ENCODE assay signal across 1 cellular context in genomic region chr19:3557461-3558248, GRCh38.
TF ChIP-seq lines count a peak whose summit lies in the region.

Gene MFSD12 (minus strand): TSS chr19:3557586. CDS start chr19:3557403, 183 bp downstream.

TF ChIP-seq in GM12878, 131 proteins besides CTCF, POLR2A, EP300 and RAD21 (continued from another document and continues in another):
- TF ChIP-seq NKRF (conservative IDR thresholded peaks at IDR 0.05) (no peak), FOXM1 (IDR thresholded peaks at IDR 0.05; ENCODE audit: low read depth, low read length) (no peak), MEF2B (IDR thresholded peaks at IDR 0.05; ENCODE audit: partially characterized antibody, poor library complexity, severe bottlenecking) (no peak), PKNOX1 (IDR thresholded peaks at IDR 0.05) (no peak), NFIC (IDR thresholded peaks at IDR 0.05; ENCODE audit: low read depth, low read length) (no peak), SIX5 (IDR thresholded peaks at IDR 0.05; ENCODE audit: low read depth, low read length, severe bottlenecking) (no peak), E4F1 (IDR thresholded peaks at IDR 0.05; ENCODE audit: borderline replicate concordance, partially characterized antibody) (peak; percentile 92), CHD1 (IDR thresholded peaks at IDR 0.05; ENCODE audit: low read depth, low read length) (no peak), NR2C2 (IDR thresholded peaks at IDR 0.05; ENCODE audit: borderline replicate concordance, control insufficient read depth, insufficient read length, low read depth) (no peak), ZNF207 (IDR thresholded peaks at IDR 0.05; ENCODE audit: borderline replicate concordance) (no peak), BRCA1 (IDR thresholded peaks at IDR 0.05; ENCODE audit: low read depth, low read length) (no peak), TARDBP (IDR thresholded peaks at IDR 0.05; ENCODE audit: borderline replicate concordance) (no peak), PAX8 (IDR thresholded peaks at IDR 0.05) (no peak), PML (IDR thresholded peaks at IDR 0.05; ENCODE audit: low read length) (no peak), KAT2A (conservative IDR thresholded peaks at IDR 0.05; ENCODE audit: control insufficient read depth, low read depth, low read length) (no peak), TBL1XR1 (IDR thresholded peaks at IDR 0.05; ENCODE audit: low read depth, low read length) (no peak), BCL11A (IDR thresholded peaks at IDR 0.05; ENCODE audit: low read depth, low read length) (no peak), HCFC1 (IDR thresholded peaks at IDR 0.05; ENCODE audit: low read length) (no peak; the same call in 1 of the 2 replicates), ATF7 (IDR thresholded peaks at IDR 0.05; ENCODE audit: low read depth) (no peak; the same call in 1 of the 2 replicates), RUNX3 (IDR thresholded peaks at IDR 0.05; ENCODE audit: low read length) (peak; percentile 60), ZBTB4 (CRISPR knock-in tag; IDR thresholded peaks at IDR 0.05) (no peak), NFXL1 (IDR thresholded peaks at IDR 0.05; ENCODE audit: borderline replicate concordance) (no peak), SRF (IDR thresholded peaks at IDR 0.05; ENCODE audit: low read depth in 2 of 2, low read length in 2 of 2) (no peak), SMC3 (IDR thresholded peaks at IDR 0.05; ENCODE audit: borderline replicate concordance, low read length) (no peak), ZZZ3 (IDR thresholded peaks at IDR 0.05; ENCODE audit: control insufficient read depth, insufficient read length, low read depth) (no peak)
- TF ChIP-seq, protein P1, sequence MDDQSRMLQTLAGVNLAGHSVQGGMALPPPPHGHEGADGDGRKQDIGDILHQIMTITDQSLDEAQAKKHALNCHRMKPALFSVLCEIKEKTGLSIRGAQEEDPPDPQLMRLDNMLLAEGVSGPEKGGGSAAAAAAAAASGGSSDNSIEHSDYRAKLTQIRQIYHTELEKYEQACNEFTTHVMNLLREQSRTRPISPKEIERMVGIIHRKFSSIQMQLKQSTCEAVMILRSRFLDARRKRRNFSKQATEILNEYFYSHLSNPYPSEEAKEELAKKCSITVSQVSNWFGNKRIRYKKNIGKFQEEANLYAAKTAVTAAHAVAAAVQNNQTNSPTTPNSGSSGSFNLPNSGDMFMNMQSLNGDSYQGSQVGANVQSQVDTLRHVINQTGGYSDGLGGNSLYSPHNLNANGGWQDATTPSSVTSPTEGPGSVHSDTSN (IDR thresholded peaks at IDR 0.05; ENCODE audit: insufficient replicate concordance, low read depth, low read length): no peak
- TF ChIP-seq, protein P2, sequence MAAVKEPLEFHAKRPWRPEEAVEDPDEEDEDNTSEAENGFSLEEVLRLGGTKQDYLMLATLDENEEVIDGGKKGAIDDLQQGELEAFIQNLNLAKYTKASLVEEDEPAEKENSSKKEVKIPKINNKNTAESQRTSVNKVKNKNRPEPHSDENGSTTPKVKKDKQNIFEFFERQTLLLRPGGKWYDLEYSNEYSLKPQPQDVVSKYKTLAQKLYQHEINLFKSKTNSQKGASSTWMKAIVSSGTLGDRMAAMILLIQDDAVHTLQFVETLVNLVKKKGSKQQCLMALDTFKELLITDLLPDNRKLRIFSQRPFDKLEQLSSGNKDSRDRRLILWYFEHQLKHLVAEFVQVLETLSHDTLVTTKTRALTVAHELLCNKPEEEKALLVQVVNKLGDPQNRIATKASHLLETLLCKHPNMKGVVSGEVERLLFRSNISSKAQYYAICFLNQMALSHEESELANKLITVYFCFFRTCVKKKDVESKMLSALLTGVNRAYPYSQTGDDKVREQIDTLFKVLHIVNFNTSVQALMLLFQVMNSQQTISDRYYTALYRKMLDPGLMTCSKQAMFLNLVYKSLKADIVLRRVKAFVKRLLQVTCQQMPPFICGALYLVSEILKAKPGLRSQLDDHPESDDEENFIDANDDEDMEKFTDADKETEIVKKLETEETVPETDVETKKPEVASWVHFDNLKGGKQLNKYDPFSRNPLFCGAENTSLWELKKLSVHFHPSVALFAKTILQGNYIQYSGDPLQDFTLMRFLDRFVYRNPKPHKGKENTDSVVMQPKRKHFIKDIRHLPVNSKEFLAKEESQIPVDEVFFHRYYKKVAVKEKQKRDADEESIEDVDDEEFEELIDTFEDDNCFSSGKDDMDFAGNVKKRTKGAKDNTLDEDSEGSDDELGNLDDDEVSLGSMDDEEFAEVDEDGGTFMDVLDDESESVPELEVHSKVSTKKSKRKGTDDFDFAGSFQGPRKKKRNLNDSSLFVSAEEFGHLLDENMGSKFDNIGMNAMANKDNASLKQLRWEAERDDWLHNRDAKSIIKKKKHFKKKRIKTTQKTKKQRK (IDR thresholded peaks at IDR 0.05; ENCODE audit: low read depth, low read length): peak; percentile 15; the same call in 1 of the 2 replicates
- TF ChIP-seq, protein P3, sequence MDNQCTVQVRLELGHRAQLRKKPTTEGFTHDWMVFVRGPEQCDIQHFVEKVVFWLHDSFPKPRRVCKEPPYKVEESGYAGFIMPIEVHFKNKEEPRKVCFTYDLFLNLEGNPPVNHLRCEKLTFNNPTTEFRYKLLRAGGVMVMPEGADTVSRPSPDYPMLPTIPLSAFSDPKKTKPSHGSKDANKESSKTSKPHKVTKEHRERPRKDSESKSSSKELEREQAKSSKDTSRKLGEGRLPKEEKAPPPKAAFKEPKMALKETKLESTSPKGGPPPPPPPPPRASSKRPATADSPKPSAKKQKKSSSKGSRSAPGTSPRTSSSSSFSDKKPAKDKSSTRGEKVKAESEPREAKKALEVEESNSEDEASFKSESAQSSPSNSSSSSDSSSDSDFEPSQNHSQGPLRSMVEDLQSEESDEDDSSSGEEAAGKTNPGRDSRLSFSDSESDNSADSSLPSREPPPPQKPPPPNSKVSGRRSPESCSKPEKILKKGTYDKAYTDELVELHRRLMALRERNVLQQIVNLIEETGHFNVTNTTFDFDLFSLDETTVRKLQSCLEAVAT (IDR thresholded peaks at IDR 0.05): peak; percentile 53; the same call in 1 of the 2 replicates
- TF ChIP-seq, protein P4, sequence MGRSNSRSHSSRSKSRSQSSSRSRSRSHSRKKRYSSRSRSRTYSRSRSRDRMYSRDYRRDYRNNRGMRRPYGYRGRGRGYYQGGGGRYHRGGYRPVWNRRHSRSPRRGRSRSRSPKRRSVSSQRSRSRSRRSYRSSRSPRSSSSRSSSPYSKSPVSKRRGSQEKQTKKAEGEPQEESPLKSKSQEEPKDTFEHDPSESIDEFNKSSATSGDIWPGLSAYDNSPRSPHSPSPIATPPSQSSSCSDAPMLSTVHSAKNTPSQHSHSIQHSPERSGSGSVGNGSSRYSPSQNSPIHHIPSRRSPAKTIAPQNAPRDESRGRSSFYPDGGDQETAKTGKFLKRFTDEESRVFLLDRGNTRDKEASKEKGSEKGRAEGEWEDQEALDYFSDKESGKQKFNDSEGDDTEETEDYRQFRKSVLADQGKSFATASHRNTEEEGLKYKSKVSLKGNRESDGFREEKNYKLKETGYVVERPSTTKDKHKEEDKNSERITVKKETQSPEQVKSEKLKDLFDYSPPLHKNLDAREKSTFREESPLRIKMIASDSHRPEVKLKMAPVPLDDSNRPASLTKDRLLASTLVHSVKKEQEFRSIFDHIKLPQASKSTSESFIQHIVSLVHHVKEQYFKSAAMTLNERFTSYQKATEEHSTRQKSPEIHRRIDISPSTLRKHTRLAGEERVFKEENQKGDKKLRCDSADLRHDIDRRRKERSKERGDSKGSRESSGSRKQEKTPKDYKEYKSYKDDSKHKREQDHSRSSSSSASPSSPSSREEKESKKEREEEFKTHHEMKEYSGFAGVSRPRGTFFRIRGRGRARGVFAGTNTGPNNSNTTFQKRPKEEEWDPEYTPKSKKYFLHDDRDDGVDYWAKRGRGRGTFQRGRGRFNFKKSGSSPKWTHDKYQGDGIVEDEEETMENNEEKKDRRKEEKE (IDR thresholded peaks at IDR 0.05): no peak
- TF ChIP-seq, protein P5, sequence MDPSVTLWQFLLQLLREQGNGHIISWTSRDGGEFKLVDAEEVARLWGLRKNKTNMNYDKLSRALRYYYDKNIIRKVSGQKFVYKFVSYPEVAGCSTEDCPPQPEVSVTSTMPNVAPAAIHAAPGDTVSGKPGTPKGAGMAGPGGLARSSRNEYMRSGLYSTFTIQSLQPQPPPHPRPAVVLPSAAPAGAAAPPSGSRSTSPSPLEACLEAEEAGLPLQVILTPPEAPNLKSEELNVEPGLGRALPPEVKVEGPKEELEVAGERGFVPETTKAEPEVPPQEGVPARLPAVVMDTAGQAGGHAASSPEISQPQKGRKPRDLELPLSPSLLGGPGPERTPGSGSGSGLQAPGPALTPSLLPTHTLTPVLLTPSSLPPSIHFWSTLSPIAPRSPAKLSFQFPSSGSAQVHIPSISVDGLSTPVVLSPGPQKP (IDR thresholded peaks at IDR 0.05; ENCODE audit: low read depth, low read length): peak; percentile 79
- TF ChIP-seq, protein P6, sequence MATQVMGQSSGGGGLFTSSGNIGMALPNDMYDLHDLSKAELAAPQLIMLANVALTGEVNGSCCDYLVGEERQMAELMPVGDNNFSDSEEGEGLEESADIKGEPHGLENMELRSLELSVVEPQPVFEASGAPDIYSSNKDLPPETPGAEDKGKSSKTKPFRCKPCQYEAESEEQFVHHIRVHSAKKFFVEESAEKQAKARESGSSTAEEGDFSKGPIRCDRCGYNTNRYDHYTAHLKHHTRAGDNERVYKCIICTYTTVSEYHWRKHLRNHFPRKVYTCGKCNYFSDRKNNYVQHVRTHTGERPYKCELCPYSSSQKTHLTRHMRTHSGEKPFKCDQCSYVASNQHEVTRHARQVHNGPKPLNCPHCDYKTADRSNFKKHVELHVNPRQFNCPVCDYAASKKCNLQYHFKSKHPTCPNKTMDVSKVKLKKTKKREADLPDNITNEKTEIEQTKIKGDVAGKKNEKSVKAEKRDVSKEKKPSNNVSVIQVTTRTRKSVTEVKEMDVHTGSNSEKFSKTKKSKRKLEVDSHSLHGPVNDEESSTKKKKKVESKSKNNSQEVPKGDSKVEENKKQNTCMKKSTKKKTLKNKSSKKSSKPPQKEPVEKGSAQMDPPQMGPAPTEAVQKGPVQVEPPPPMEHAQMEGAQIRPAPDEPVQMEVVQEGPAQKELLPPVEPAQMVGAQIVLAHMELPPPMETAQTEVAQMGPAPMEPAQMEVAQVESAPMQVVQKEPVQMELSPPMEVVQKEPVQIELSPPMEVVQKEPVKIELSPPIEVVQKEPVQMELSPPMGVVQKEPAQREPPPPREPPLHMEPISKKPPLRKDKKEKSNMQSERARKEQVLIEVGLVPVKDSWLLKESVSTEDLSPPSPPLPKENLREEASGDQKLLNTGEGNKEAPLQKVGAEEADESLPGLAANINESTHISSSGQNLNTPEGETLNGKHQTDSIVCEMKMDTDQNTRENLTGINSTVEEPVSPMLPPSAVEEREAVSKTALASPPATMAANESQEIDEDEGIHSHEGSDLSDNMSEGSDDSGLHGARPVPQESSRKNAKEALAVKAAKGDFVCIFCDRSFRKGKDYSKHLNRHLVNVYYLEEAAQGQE (IDR thresholded peaks at IDR 0.05; ENCODE audit: low read depth, low read length): no peak
